ENCODE assay signal across 25 cellular contexts in genomic region chr2:45052388-45052928, GRCh38. TPM values are rescaled to one million over a fixed set of nuclear protein-coding genes. Genes with fewer than 3 reads are reported as not detected.
"Had no signal": no experiment of that assay in that cellular context is flagged by ENCODE, and none has a peak within 500 bp of the region (broad histone marks: within the 10 kb centered on the region; RNA-seq: fewer than 3 reads in every experiment).

No MANE protein-coding gene starts in this region.

- H3K4me3 Mint-ChIP-seq: dendritic cell treated with granulocyte-macrophage colony-stimulating factor and Interleukin-4, amounts not matched to agents 40 ng/mL and 50 ng/mL, for 4 days; effector memory CD8-positive, alpha-beta T cell; mesothelial cell of epicardium had no signal

- H3K27me3 ChIP-seq: colonic mucosa, esophagus muscularis mucosa had no signal

- H3K36me3 ChIP-seq: colonic mucosa, esophagus muscularis mucosa, heart right ventricle, left lung, lower lobe of right lung had no signal

- DNase-seq: colonic mucosa; cortex of kidney; effector CD8-positive, alpha-beta T cell; effector memory CD8-positive, alpha-beta T cell; foreskin keratinocyte; glutamatergic neuron; head of caudate nucleus; heart right ventricle; hippocampal formation; left cardiac atrium; left lung; left ventricle myocardium superior; lower lobe of right lung; mesenchymal stem cell had no signal

- H3K4me1 ChIP-seq: colonic mucosa, esophagus muscularis mucosa, foreskin keratinocyte, heart right ventricle, left lung, lower lobe of right lung had no signal

- H3K4me3 ChIP-seq: colonic mucosa, esophagus muscularis mucosa, heart right ventricle, left lung, lower lobe of right lung had no signal

- H3K36me3 Mint-ChIP-seq: mesothelial cell of epicardium had no signal

- H3K9me3 Mint-ChIP-seq: dendritic cell treated with granulocyte-macrophage colony-stimulating factor and Interleukin-4, amounts not matched to agents 40 ng/mL and 50 ng/mL, for 4 days; effector memory CD8-positive, alpha-beta T cell; mesothelial cell of epicardium had no signal

- H3K4me1 Mint-ChIP-seq: mesothelial cell of epicardium had no signal

- ATAC-seq: effector memory CD8-positive, alpha-beta T cell; foreskin keratinocyte; heart right ventricle; left cardiac atrium; left lung; left ventricle myocardium superior; lower lobe of right lung had no signal

- H3K27ac Mint-ChIP-seq: dendritic cell treated with granulocyte-macrophage colony-stimulating factor and Interleukin-4, amounts not matched to agents 40 ng/mL and 50 ng/mL, for 4 days; effector memory CD8-positive, alpha-beta T cell; mesothelial cell of epicardium had no signal

- H3K9me3 ChIP-seq: colonic mucosa, esophagus muscularis mucosa, heart right ventricle, left lung, lower lobe of right lung had no signal

- H3K27ac ChIP-seq: colonic mucosa, esophagus muscularis mucosa, foreskin keratinocyte, heart right ventricle, left lung, lower lobe of right lung had no signal

- FAIRE-seq: endothelial cell of umbilical vein, frontal cortex, islet of Langerhans, keratinocyte had no signal

RNA-seq across cellular contexts. Expression of gene SIX2, which starts 43.2 kb away (rescaled TPM):
- total RNA-seq: dermis microvascular lymphatic vessel endothelial cell, fibroblast of lung, foreskin keratinocyte, lung microvascular endothelial cell, mesothelial cell of epicardium, mucosa of gallbladder had no signal
- polyA plus RNA-seq: foreskin keratinocyte, keratinocyte had no signal
